Comparison of ENCODE assay signal across 1 cellular context in genomic region chr7:106568680-106569499, GRCh38.
TF ChIP-seq lines count a peak whose summit lies in the region.

No MANE protein-coding gene starts in this region.

TF ChIP-seq in K562, 482 proteins besides CTCF, POLR2A, EP300 and RAD21 (continued from another document and continues in another):
- TF ChIP-seq ZNF318 (IDR thresholded peaks at IDR 0.05; ENCODE audit: borderline replicate concordance in 1 of 2, low read depth in 1 of 2) (peak; percentile 97 to 99), FOXP1 (CRISPR knock-in tag; IDR thresholded peaks at IDR 0.05) (peak; percentile 94; the same call in 1 of the 2 replicates), NKRF (IDR thresholded peaks at IDR 0.05; ENCODE audit: borderline replicate concordance) (no peak), ZNF766 (CRISPR knock-in tag; conservative IDR thresholded peaks at IDR 0.05) (peak; percentile 96), SPI1 (IDR thresholded peaks at IDR 0.05; ENCODE audit: borderline replicate concordance, low read depth, low read length) (0 out of 2 replicates have a peak, but pooled peaks have one; percentile 13), ETS2 (tag; IDR thresholded peaks at IDR 0.05; ENCODE audit: borderline replicate concordance, poor library complexity, severe bottlenecking) (no peak), GTF2A2 (tag; IDR thresholded peaks at IDR 0.05) (peak; percentile 11; the same call in 1 of the 2 replicates), HNRNPUL1 (IDR thresholded peaks at IDR 0.05; ENCODE audit: low read length) (no peak), BRF1 (IDR thresholded peaks at IDR 0.05; ENCODE audit: borderline replicate concordance, extremely low read depth, insufficient read length) (no peak), RNF2 (IDR thresholded peaks at IDR 0.05) (peak; percentile 99), ZNF639 (CRISPR knock-in tag; conservative IDR thresholded peaks at IDR 0.05 in 1 of 2, IDR thresholded peaks at IDR 0.05 in 1 of 2) (peak in 1 of 2 experiments; percentile 78; a peak in 1 of 4 replicates), DMBX1 (CRISPR knock-in tag; IDR thresholded peaks at IDR 0.05; ENCODE audit: borderline replicate concordance) (peak; percentile 49; the same call in 1 of the 2 replicates), WHSC1 (IDR thresholded peaks at IDR 0.05; ENCODE audit: low read length) (no peak), KLF16 (IDR thresholded peaks at IDR 0.05) (peak; percentile 95), THRAP3 (IDR thresholded peaks at IDR 0.05; ENCODE audit: borderline replicate concordance) (no peak), DEAF1 (CRISPR knock-in tag; IDR thresholded peaks at IDR 0.05) (peak; percentile 76; the same call in 1 of the 2 replicates), HMGN3 (IDR thresholded peaks at IDR 0.05; ENCODE audit: borderline replicate concordance, extremely low read depth, insufficient read length, low read depth, low read length) (peak; percentile 81), FOXJ2 (tag; IDR thresholded peaks at IDR 0.05) (peak; percentile 99), PML (IDR thresholded peaks at IDR 0.05; ENCODE audit: low read length) (peak; percentile 98), L3MBTL2 (IDR thresholded peaks at IDR 0.05) (peak; percentile 9; the same call in 1 of the 2 replicates), ZFP91 (CRISPR knock-in tag; IDR thresholded peaks at IDR 0.05) (no peak), FOSL1 (tag; conservative IDR thresholded peaks at IDR 0.05) (peak; percentile 92), TARDBP (IDR thresholded peaks at IDR 0.05) (peak; percentile 68), AFF4 (CRISPR knock-in tag; IDR thresholded peaks at IDR 0.05) (peak; percentile 89), BHLHE40 (IDR thresholded peaks at IDR 0.05; ENCODE audit: low read length) (peak; percentile 67), JUNB (CRISPR knock-in tag; conservative IDR thresholded peaks at IDR 0.05) (peak; percentile 65), U2AF1 (optimal IDR thresholded peaks at IDR 0.05; ENCODE audit: low read depth, low read length) (no peak), ZNF79 (CRISPR knock-in tag; IDR thresholded peaks at IDR 0.05; ENCODE audit: low read depth) (peak; percentile 58), KDM5B (IDR thresholded peaks at IDR 0.05; ENCODE audit: insufficient replicate concordance, low read depth, low read length) (peak; percentile 61), CTBP1 (IDR thresholded peaks at IDR 0.05; ENCODE audit: borderline replicate concordance) (peak; percentile 93), UBTF (IDR thresholded peaks at IDR 0.05; ENCODE audit: borderline replicate concordance in 1 of 2, low read depth in 2 of 2, low read length in 2 of 2) (no peak), ZNF217 (CRISPR knock-in tag; IDR thresholded peaks at IDR 0.05) (no peak), XRCC3 (IDR thresholded peaks at IDR 0.05) (no peak), TCF15 (CRISPR knock-in tag; IDR thresholded peaks at IDR 0.05) (peak; percentile 87; the same call in 1 of the 2 replicates), PHF8 (IDR thresholded peaks at IDR 0.05; ENCODE audit: borderline replicate concordance, low read length) (peak; percentile 37; the same call in 1 of the 2 replicates), ZKSCAN1 (IDR thresholded peaks at IDR 0.05; ENCODE audit: low read depth, low read length) (peak; percentile 62; the same call in 1 of the 2 replicates), RBFOX2 (IDR thresholded peaks at IDR 0.05; ENCODE audit: low read depth, low read length) (peak; percentile 66), RBBP5 (IDR thresholded peaks at IDR 0.05; ENCODE audit: borderline replicate concordance, insufficient read depth, low read length, poor library complexity, severe bottlenecking) (peak; percentile 83), IFI16 (CRISPR knock-in tag; IDR thresholded peaks at IDR 0.05) (peak; percentile 70; the same call in 1 of the 2 replicates)
